ENCODE assay signal across 8 cellular contexts in genomic region chr7:55573234-55573504, GRCh38. TPM values are rescaled to one million over a fixed set of nuclear protein-coding genes. Genes with fewer than 3 reads are reported as not detected.
A peak's percentile ranks its signal among the peaks of the same experiment; 100 is the strongest.
DNase-seq lines count a peak whose midpoint lies in the region; ATAC-seq and TF ChIP-seq lines count a peak whose summit lies in the region.

No MANE protein-coding gene starts in this region.

- H3K27me3 Mint-ChIP-seq in activated naive CD8-positive, alpha-beta T cell treated with anti-CD3 and anti-CD28 coated beads for 36 hours: no peaks in the 10 kb centered on the region

- H3K4me2 ChIP-seq in mesendoderm (ENCODE audit: low read length): peak overlapping the region; percentile 94

- H2BK5ac ChIP-seq in mesendoderm (ENCODE audit: low read length): no peak overlapping the region

- peaks cover 21% of the 10 kb centered on the region for H3K79me2 ChIP-seq in mesendoderm (ENCODE audit: control insufficient read depth, insufficient read depth, low read length)

- no peak for TF ChIP-seq EP300 in upper lobe of left lung (IDR thresholded peaks at IDR 0.05)

- H3K27me3 ChIP-seq in heart right ventricle (no peaks in the 10 kb centered on the region), mesendoderm (ENCODE audit: insufficient read depth, low read length, poor library complexity) (no peaks in the 10 kb centered on the region), upper lobe of left lung (no peaks in the 10 kb centered on the region)

- no peak overlapping the region for H3K18ac ChIP-seq in mesendoderm (ENCODE audit: low read length)

- no peaks in the 10 kb centered on the region for H3K9me3 ChIP-seq in heart right ventricle
- no peaks in the 10 kb centered on the region for H3K9me3 ChIP-seq in upper lobe of left lung

- peak overlapping the region; percentile 84 for H3K56ac ChIP-seq in mesendoderm (ENCODE audit: low read length)

- TF ChIP-seq CTCF in heart right ventricle (IDR thresholded peaks at IDR 0.05) (no peak), upper lobe of left lung (IDR thresholded peaks at IDR 0.05) (no peak)

- H3K9ac ChIP-seq in mesendoderm (ENCODE audit: low read length): no peak overlapping the region

- H3K27ac ChIP-seq in heart right ventricle (peak overlapping the region; percentile 64 to 96 (median 87)), mesendoderm (ENCODE audit: low read depth, low read length) (no peak overlapping the region), upper lobe of left lung (peak overlapping the region in 2 of 4 donors; percentile 92)

- H4K5ac ChIP-seq in mesendoderm (ENCODE audit: low read length): no peak overlapping the region

- DNase-seq in heart right ventricle: no peak
- no peak for DNase-seq in Right ventricle myocardium inferior (ENCODE audit: missing footprints)
- DNase-seq in activated naive CD8-positive, alpha-beta T cell treated with anti-CD3 and anti-CD28 coated beads for 36 hours: no peak
- DNase-seq in mesendoderm: no peak
- no peak for DNase-seq in upper lobe of left lung
- no peak for DNase-seq in COLO668 (lab: John Stamatoyannopoulos, UW; ENCODE audit: unreplicated experiment)
- no peak for DNase-seq in DMS153 (lab: John Stamatoyannopoulos, UW)

- no peak overlapping the region for H3K4ac ChIP-seq in mesendoderm (ENCODE audit: low read depth, low read length)

- H3K4me1 ChIP-seq in heart right ventricle: peaks cover 8 to 64% (median 56%) of the 10 kb centered on the region in 9 donors
- peaks cover 12% of the 10 kb centered on the region for H3K4me1 ChIP-seq in mesendoderm (ENCODE audit: control insufficient read depth, low read depth, low read length)
- H3K4me1 ChIP-seq in upper lobe of left lung: peaks cover 20 to 51% (median 36%) of the 10 kb centered on the region in 4 donors

- H3K36me3 ChIP-seq in heart right ventricle (no peaks in the 10 kb centered on the region), mesendoderm (ENCODE audit: control insufficient read depth, insufficient read depth, low read length) (no peaks in the 10 kb centered on the region), upper lobe of left lung (no peaks in the 10 kb centered on the region)

- H3K9me3 Mint-ChIP-seq in activated naive CD8-positive, alpha-beta T cell treated with anti-CD3 and anti-CD28 coated beads for 36 hours: no peaks in the 10 kb centered on the region

- H3K4me3 Mint-ChIP-seq in activated naive CD8-positive, alpha-beta T cell treated with anti-CD3 and anti-CD28 coated beads for 36 hours: peak overlapping the region; percentile 76

- H4K8ac ChIP-seq in mesendoderm (ENCODE audit: low read depth, low read length): no peak overlapping the region

- ATAC-seq in heart right ventricle (peak in 2 of 8 donors; percentile 1 to 9), Right ventricle myocardium inferior (no peak), upper lobe of left lung (ENCODE audit: low FRiP score in 2 of 2) (no peak), GM19395 (IDR thresholded peaks at IDR 0.05; ENCODE audit: unreplicated experiment) (no peak)

- WGBS in heart right ventricle, 2 donors: 49 to 53% methylated on average over 6 of the region's 6 CpGs
- no CpG with 5 or more reads among the region's 6 CpGs for WGBS in mesendoderm (ENCODE audit: extremely low coverage, insufficient coverage, low lambda C conversion rate)
- WGBS in upper lobe of left lung, 2 donors: 54 to 74% methylated on average over 6 of the region's 6 CpGs

- H2BK120ac ChIP-seq in mesendoderm (ENCODE audit: low read depth, low read length): no peak overlapping the region

- H3K36me3 Mint-ChIP-seq in activated naive CD8-positive, alpha-beta T cell treated with anti-CD3 and anti-CD28 coated beads for 36 hours: peaks cover 3% of the 10 kb centered on the region

- H3K4me1 Mint-ChIP-seq in activated naive CD8-positive, alpha-beta T cell treated with anti-CD3 and anti-CD28 coated beads for 36 hours: peaks cover 57% of the 10 kb centered on the region

- H3K4me3 ChIP-seq in heart right ventricle: peak overlapping the region in 9 of 10 donors; percentile 69 to 98 (median 89)
- H3K4me3 ChIP-seq in mesendoderm (ENCODE audit: low read length): no peak overlapping the region
- H3K4me3 ChIP-seq in upper lobe of left lung: peak overlapping the region in 3 of 4 donors; percentile 93 to 97 (median 95)

- no peak overlapping the region for H2AK5ac ChIP-seq in mesendoderm (ENCODE audit: low read length)

- peak overlapping the region; percentile 65 for H3K27ac Mint-ChIP-seq in activated naive CD8-positive, alpha-beta T cell treated with anti-CD3 and anti-CD28 coated beads for 36 hours

- no peak for TF ChIP-seq POLR2A in upper lobe of left lung (IDR thresholded peaks at IDR 0.05)

- no peak overlapping the region for H3K23ac ChIP-seq in mesendoderm (ENCODE audit: low read length)

- H2BK15ac ChIP-seq in mesendoderm (replicated peaks; ENCODE audit: low read depth): no peak overlapping the region

- H3K79me1 ChIP-seq in mesendoderm (ENCODE audit: low read length): peaks cover 2% of the 10 kb centered on the region

- intact Hi-C loops in heart right ventricle (cut with DNase I) (no loop called here), Right ventricle myocardium inferior (cut with DNase I) (loop anchor here (2.0 to 5.0 kb wide), 2 partner anchors 56 to 208 kb away; partner anchors contain the start of gene LANCL2)

RNA-seq across cellular contexts. Expression of gene VOPP1, which starts 0.9 kb away (rescaled TPM):
- 10 to 100 TPM; 17.9 to 42.9 (median 22.9) TPM for total RNA-seq in heart right ventricle
- 10 to 100 TPM in 1 of 2 donors, 1 to 10 TPM in 1; 9.3 to 17.5 TPM for polyA plus RNA-seq in heart right ventricle
- 23.1 TPM for total RNA-seq in Right ventricle myocardium inferior
- 10 to 100 TPM; 49.0 to 50.5 TPM for total RNA-seq in activated naive CD8-positive, alpha-beta T cell treated with anti-CD3 and anti-CD28 coated beads for 36 hours
- 36.4 TPM for polyA plus RNA-seq in mesendoderm (2013, experiment 1 of 2)
- polyA plus RNA-seq in mesendoderm (2013, experiment 2 of 2): 36.7 TPM
- total RNA-seq in upper lobe of left lung: 10 to 100 TPM; 27.2 to 67.6 (median 45.0) TPM
